ENCODE assay signal across 1 cellular context in genomic region chr1:243851765-243852164, GRCh38.
TF ChIP-seq lines count a peak whose summit lies in the region.

No MANE protein-coding gene starts in this region.

TF ChIP-seq in GM23338, 12 proteins besides CTCF, POLR2A, EP300 and RAD21:
- no peak for TF ChIP-seq ZNF462 (CRISPR knock-in tag; IDR thresholded peaks at IDR 0.05)
- no peak for TF ChIP-seq ZNF331 (CRISPR knock-in tag; IDR thresholded peaks at IDR 0.05; ENCODE audit: low read depth)
- TF ChIP-seq EZH2 (IDR thresholded peaks at IDR 0.05; ENCODE audit: low read depth, unreplicated experiment), result no peak
- no peak for TF ChIP-seq STAT1 (IDR thresholded peaks at IDR 0.05; ENCODE audit: unreplicated experiment)
- no peak for TF ChIP-seq ETS1 (IDR thresholded peaks at IDR 0.05)
